In genomic region chr13:103046676-103047075, GRCh38 we compare ENCODE assay signal across 33 cellular contexts. TPM values are rescaled to one million over a fixed set of nuclear protein-coding genes. Genes with fewer than 3 reads are reported as not detected.
"Had no signal": no experiment of that assay in that cellular context is flagged by ENCODE, and none has a peak within 500 bp of the region (broad histone marks: within the 10 kb centered on the region; RNA-seq: fewer than 3 reads in every experiment).

No MANE protein-coding gene starts in this region.

- H3K9me3 Mint-ChIP-seq: natural killer cell treated with Interleukin-12 subunit alpha and Interleukin-12 subunit beta and Interleukin-15 and Interleukin-18, amount 100 ng/mL, for 72 hours; neural crest cell; stimulated activated naive CD8-positive, alpha-beta T cell treated with anti-CD3 and anti-CD28 coated beads, Interleukin-15, amount 100 ng/mL, for 72 hours had no signal

- FAIRE-seq: kidney, pancreas, small intestine had no signal

- DNase-seq: hippocampal formation; kidney; left ventricle myocardium inferior; midbrain; mucosa of descending colon; naive thymus-derived CD4-positive, alpha-beta T cell; nucleus accumbens; pancreas; posterior cingulate gyrus; retina; right cardiac atrium; sigmoid colon; small intestine; spleen; stimulated activated CD4-positive, alpha-beta T cell treated with anti-CD3 and anti-CD28 coated beads, Interleukin-4, amount 100 ng/mL, for 24 hours; stimulated activated naive CD4-positive, alpha-beta T cell treated with Interleukin-2 at 50 U/mL for 16 hours; stimulated activated naive CD8-positive, alpha-beta T cell treated with anti-CD3 and anti-CD28 coated beads, Interleukin-15, amount 100 ng/mL, for 72 hours; substantia nigra; thyroid gland; transverse colon; upper lobe of left lung had no signal

- H3K4me3 Mint-ChIP-seq: memory B cell; naive thymus-derived CD4-positive, alpha-beta T cell; natural killer cell treated with Interleukin-12 subunit alpha and Interleukin-12 subunit beta and Interleukin-15 and Interleukin-18, amount 100 ng/mL, for 72 hours; neural crest cell; stimulated activated effector memory CD8-positive, alpha-beta T cell treated with anti-CD3 and anti-CD28 coated beads, Interleukin-12 subunit alpha, Interleukin-12 subunit beta, amount 100 ng/mL, for 72 hours; stimulated activated naive CD8-positive, alpha-beta T cell treated with anti-CD3 and anti-CD28 coated beads, Interleukin-15, amount 100 ng/mL, for 72 hours had no signal

- H3K27me3 Mint-ChIP-seq: memory B cell; natural killer cell treated with Interleukin-12 subunit alpha and Interleukin-12 subunit beta and Interleukin-15 and Interleukin-18, amount 100 ng/mL, for 72 hours; stimulated activated naive CD8-positive, alpha-beta T cell treated with anti-CD3 and anti-CD28 coated beads, Interleukin-15, amount 100 ng/mL, for 72 hours had no signal

- H3K27ac ChIP-seq: left ventricle myocardium inferior, pancreas, prostate gland, sigmoid colon, spleen, thyroid gland, transverse colon, upper lobe of left lung, vagina had no signal

- H3K9me3 ChIP-seq: left ventricle myocardium inferior, mucosa of descending colon, pancreas, prostate gland, sigmoid colon, spleen, thyroid gland, transverse colon, upper lobe of left lung, vagina had no signal

- H3K4me3 ChIP-seq: left ventricle myocardium inferior, lung, mucosa of descending colon, pancreas, prostate gland, sigmoid colon, spleen, thyroid gland, transverse colon, upper lobe of left lung, vagina had no signal

- H3K36me3 Mint-ChIP-seq: memory B cell; naive thymus-derived CD4-positive, alpha-beta T cell; natural killer cell treated with Interleukin-12 subunit alpha and Interleukin-12 subunit beta and Interleukin-15 and Interleukin-18, amount 100 ng/mL, for 72 hours; stimulated activated effector memory CD8-positive, alpha-beta T cell treated with anti-CD3 and anti-CD28 coated beads, Interleukin-12 subunit alpha, Interleukin-12 subunit beta, amount 100 ng/mL, for 72 hours had no signal

- H3K4me1 ChIP-seq: left ventricle myocardium inferior, pancreas, prostate gland, sigmoid colon, spleen, thyroid gland, transverse colon, upper lobe of left lung, vagina had no signal

- ATAC-seq: mucosa of descending colon; naive thymus-derived CD4-positive, alpha-beta T cell; natural killer cell treated with Interleukin-12 subunit alpha and Interleukin-12 subunit beta and Interleukin-15 and Interleukin-18, amount 100 ng/mL, for 72 hours; pancreas; right cardiac atrium; stimulated activated effector memory CD8-positive, alpha-beta T cell treated with anti-CD3 and anti-CD28 coated beads, Interleukin-12 subunit alpha, Interleukin-12 subunit beta, amount 100 ng/mL, for 72 hours; stimulated activated naive CD8-positive, alpha-beta T cell treated with anti-CD3 and anti-CD28 coated beads, Interleukin-15, amount 100 ng/mL, for 72 hours had no signal

- H3K27me3 ChIP-seq: pancreas, sigmoid colon, spleen, thyroid gland, transverse colon, upper lobe of left lung, vagina had no signal

- H3K36me3 ChIP-seq: left ventricle myocardium inferior, pancreas, prostate gland, sigmoid colon, spleen, thyroid gland, transverse colon, upper lobe of left lung, vagina had no signal

- H3K27ac Mint-ChIP-seq: memory B cell; naive thymus-derived CD4-positive, alpha-beta T cell; natural killer cell treated with Interleukin-12 subunit alpha and Interleukin-12 subunit beta and Interleukin-15 and Interleukin-18, amount 100 ng/mL, for 72 hours; stimulated activated effector memory CD8-positive, alpha-beta T cell treated with anti-CD3 and anti-CD28 coated beads, Interleukin-12 subunit alpha, Interleukin-12 subunit beta, amount 100 ng/mL, for 72 hours; stimulated activated naive CD8-positive, alpha-beta T cell treated with anti-CD3 and anti-CD28 coated beads, Interleukin-15, amount 100 ng/mL, for 72 hours had no signal

- H3K4me1 Mint-ChIP-seq: memory B cell; naive thymus-derived CD4-positive, alpha-beta T cell; neural crest cell; stimulated activated effector memory CD8-positive, alpha-beta T cell treated with anti-CD3 and anti-CD28 coated beads, Interleukin-12 subunit alpha, Interleukin-12 subunit beta, amount 100 ng/mL, for 72 hours; stimulated activated naive CD8-positive, alpha-beta T cell treated with anti-CD3 and anti-CD28 coated beads, Interleukin-15, amount 100 ng/mL, for 72 hours had no signal

RNA-seq across cellular contexts. Expression of gene SLC10A2, which starts 19.5 kb away (rescaled TPM):
- total RNA-seq: left ventricle myocardium inferior; mesenteric fat pad; myocyte; naive thymus-derived CD4-positive, alpha-beta T cell; natural killer cell treated with Interleukin-12 subunit alpha and Interleukin-12 subunit beta and Interleukin-15 and Interleukin-18, amount 100 ng/mL, for 72 hours; osteoblast; pancreas; prostate gland; right cardiac atrium; sigmoid colon; spleen; temporal lobe; thyroid gland; upper lobe of left lung; urinary bladder; vagina had no signal
- polyA plus RNA-seq: lung; naive thymus-derived CD4-positive, alpha-beta T cell; pancreas; right cardiac atrium; spleen; urinary bladder had no signal
